1 cellular context compared by ENCODE assay signal in genomic region chr11:66363805-66364535, GRCh38.
A peak's percentile ranks its signal among the peaks of the same experiment; 100 is the strongest.
TF ChIP-seq lines count a peak whose summit lies in the region.

No MANE protein-coding gene starts in this region.

TF ChIP-seq in H1, 55 proteins besides CTCF, POLR2A, EP300 and RAD21:
- TF ChIP-seq MAFK (IDR thresholded peaks at IDR 0.05; ENCODE audit: low read depth, low read length) (no peak), POLR2AphosphoS5 (IDR thresholded peaks at IDR 0.05; ENCODE audit: low read depth, low read length) (peak; percentile 70), TAF7 (optimal IDR thresholded peaks at IDR 0.05; ENCODE audit: borderline replicate concordance, low read depth, low read length) (no peak), RFX5 (IDR thresholded peaks at IDR 0.05; ENCODE audit: borderline replicate concordance, low read depth, low read length) (no peak), HDAC6 (IDR thresholded peaks at IDR 0.05; ENCODE audit: low read depth, low read length) (no peak), BRCA1 (IDR thresholded peaks at IDR 0.05; ENCODE audit: low read depth, low read length) (no peak), CEBPB (IDR thresholded peaks at IDR 0.05; ENCODE audit: low read depth, low read length) (no peak), RXRA (IDR thresholded peaks at IDR 0.05; ENCODE audit: insufficient read depth, low read depth, low read length) (no peak), BACH1 (IDR thresholded peaks at IDR 0.05; ENCODE audit: low read length) (no peak), EZH2 (IDR thresholded peaks at IDR 0.05; ENCODE audit: low read depth, low read length, severe bottlenecking) (no peak), YY1 (IDR thresholded peaks at IDR 0.05; ENCODE audit: low read depth, low read length) (peak; percentile 70; the same call in 1 of the 2 replicates), CREB1 (IDR thresholded peaks at IDR 0.05) (peak; percentile 44; the same call in 1 of the 2 replicates), SP1 (IDR thresholded peaks at IDR 0.05; ENCODE audit: low read depth, low read length) (0 out of 2 replicates have a peak, but pooled peaks have one; percentile 15), SRF (IDR thresholded peaks at IDR 0.05; ENCODE audit: low read depth, low read length) (no peak), CBX5 (IDR thresholded peaks at IDR 0.05; ENCODE audit: low read depth, low read length) (no peak), KDM5A (IDR thresholded peaks at IDR 0.05; ENCODE audit: low read length) (no peak), KDM1A (IDR thresholded peaks at IDR 0.05; ENCODE audit: borderline replicate concordance, low read length) (peak; percentile 39; the same call in 1 of the 2 replicates), FOSL1 (IDR thresholded peaks at IDR 0.05; ENCODE audit: insufficient read depth, low read depth, low read length) (no peak), SAP30 (IDR thresholded peaks at IDR 0.05; ENCODE audit: insufficient read depth, insufficient replicate concordance, low read length) (no peak), RNF2 (IDR thresholded peaks at IDR 0.05; ENCODE audit: borderline replicate concordance, low read depth, low read length, missing control alignments, poor library complexity, severe bottlenecking) (no peak), ZNF274 (IDR thresholded peaks at IDR 0.05; ENCODE audit: borderline replicate concordance, extremely low read depth, low read length) (no peak), ASH2L (IDR thresholded peaks at IDR 0.05; ENCODE audit: low read length) (no peak), E2F6 (IDR thresholded peaks at IDR 0.05) (peak; percentile 56; the same call in 1 of the 2 replicates), CTBP2 (IDR thresholded peaks at IDR 0.05; ENCODE audit: borderline replicate concordance, insufficient read depth, insufficient read length, low read length) (no peak), SUZ12 (IDR thresholded peaks at IDR 0.05; ENCODE audit: low read length) (no peak), CBX8 (IDR thresholded peaks at IDR 0.05; ENCODE audit: borderline replicate concordance, low read depth, low read length) (no peak), SIX5 (IDR thresholded peaks at IDR 0.05; ENCODE audit: low read depth, low read length) (no peak), TEAD4 (IDR thresholded peaks at IDR 0.05; ENCODE audit: low read depth, low read length) (no peak)
- TF ChIP-seq, protein P1, sequence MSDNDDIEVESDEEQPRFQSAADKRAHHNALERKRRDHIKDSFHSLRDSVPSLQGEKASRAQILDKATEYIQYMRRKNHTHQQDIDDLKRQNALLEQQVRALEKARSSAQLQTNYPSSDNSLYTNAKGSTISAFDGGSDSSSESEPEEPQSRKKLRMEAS (IDR thresholded peaks at IDR 0.05), result peak; percentile 70
